Comparison of ENCODE assay signal across 9 cellular contexts in genomic region chr21:37642493-37642892, GRCh38.
DNase-seq lines count a peak whose midpoint lies in the region; ATAC-seq and TF ChIP-seq lines count a peak whose summit lies in the region.
"Had no signal": no experiment of that assay in that cellular context is flagged by ENCODE, and none has a peak within 500 bp of the region (broad histone marks: within the 10 kb centered on the region; RNA-seq: fewer than 3 reads in every experiment).

No MANE protein-coding gene starts in this region.

- no peak overlapping the region for H3K27ac ChIP-seq in adrenal gland
- H3K27ac ChIP-seq: SJSA1 had no signal

- no peaks in the 10 kb centered on the region for H3K27me3 ChIP-seq in adrenal gland
- H3K27me3 ChIP-seq: SJSA1 had no signal

- no peaks in the 10 kb centered on the region for H3K36me3 ChIP-seq in adrenal gland (replicated peaks in 1 of 2)
- H3K36me3 ChIP-seq: SJSA1 had no signal

- TF ChIP-seq CTCF in NB4 (IDR thresholded peaks at IDR 0.05; ENCODE audit: low read depth, low read length) (peak; percentile 33), adrenal gland (IDR thresholded peaks at IDR 0.05) (peak in 5 of 6 experiments; percentile 11 to 48 (median 33)), retinal pigment epithelial cell (conservative IDR thresholded peaks at IDR 0.05; ENCODE audit: low read depth, low read length) (peak; percentile 32)

- no peaks in the 10 kb centered on the region for H3K4me1 ChIP-seq in adrenal gland (replicated peaks in 1 of 2)

- H3K4me3 ChIP-seq in NB4 (ENCODE audit: low read depth, low read length) (no peak overlapping the region), adrenal gland (no peak overlapping the region), retinal pigment epithelial cell (ENCODE audit: low read length) (no peak overlapping the region)
- H3K4me3 ChIP-seq: SJSA1 had no signal

- no peak for ATAC-seq in GM18873 (IDR thresholded peaks at IDR 0.05; ENCODE audit: low FRiP score, unreplicated experiment)

- TF ChIP-seq POLR2A in NB4 (IDR thresholded peaks at IDR 0.05; ENCODE audit: extremely low read depth, insufficient read length) (no peak), adrenal gland (IDR thresholded peaks at IDR 0.05) (no peak)

- 52 to 64% (median 55%) methylated on average over 3 of the region's 3 CpGs for WGBS in adrenal gland, 4 donors

- intact Hi-C loops in adrenal gland (cut with DNase I) = no loop called here

- DNase-seq in NCI-H1092 treated with DMSO at 0.1 percent for 48 hours (lab: John Stamatoyannopoulos, UW) (peak; percentile 32), NCI-H1092 (lab: John Stamatoyannopoulos, UW) (no peak), NB4 (ENCODE audit: low read depth) (peak; percentile 51), adrenal gland (peak in 4 of 7 donors; percentile 26 to 54 (median 38)), retinal pigment epithelial cell (ENCODE audit: low read depth) (no peak), NCI-H2171 treated with DMSO at 0.1 percent for 48 hours (lab: John Stamatoyannopoulos, UW) (no peak), hepatic stellate cell (ENCODE audit: low spot score) (no peak)

- no peaks in the 10 kb centered on the region for H3K9me3 ChIP-seq in adrenal gland (replicated peaks in 1 of 3)
- H3K9me3 ChIP-seq: SJSA1 had no signal

Comparison
In these comparisons a context has a peak if more than half of its experiments do, and no peak if none do; other contexts are left out.
1. DNase-seq: peak in NCI-H1092 treated with DMSO at 0.1 percent for 48 hours (single experiment), NB4 (single experiment) and adrenal gland (4 of 7); none in NCI-H1092 (single experiment), retinal pigment epithelial cell (single experiment), NCI-H2171 treated with DMSO at 0.1 percent for 48 hours (single experiment) and hepatic stellate cell (single experiment).
2. Peak in every context shown above with its lines, with median percentiles within 50 percentile points of each other: CTCF ChIP-seq.